10 cellular contexts compared by ENCODE assay signal in the genomic region with DNA sequence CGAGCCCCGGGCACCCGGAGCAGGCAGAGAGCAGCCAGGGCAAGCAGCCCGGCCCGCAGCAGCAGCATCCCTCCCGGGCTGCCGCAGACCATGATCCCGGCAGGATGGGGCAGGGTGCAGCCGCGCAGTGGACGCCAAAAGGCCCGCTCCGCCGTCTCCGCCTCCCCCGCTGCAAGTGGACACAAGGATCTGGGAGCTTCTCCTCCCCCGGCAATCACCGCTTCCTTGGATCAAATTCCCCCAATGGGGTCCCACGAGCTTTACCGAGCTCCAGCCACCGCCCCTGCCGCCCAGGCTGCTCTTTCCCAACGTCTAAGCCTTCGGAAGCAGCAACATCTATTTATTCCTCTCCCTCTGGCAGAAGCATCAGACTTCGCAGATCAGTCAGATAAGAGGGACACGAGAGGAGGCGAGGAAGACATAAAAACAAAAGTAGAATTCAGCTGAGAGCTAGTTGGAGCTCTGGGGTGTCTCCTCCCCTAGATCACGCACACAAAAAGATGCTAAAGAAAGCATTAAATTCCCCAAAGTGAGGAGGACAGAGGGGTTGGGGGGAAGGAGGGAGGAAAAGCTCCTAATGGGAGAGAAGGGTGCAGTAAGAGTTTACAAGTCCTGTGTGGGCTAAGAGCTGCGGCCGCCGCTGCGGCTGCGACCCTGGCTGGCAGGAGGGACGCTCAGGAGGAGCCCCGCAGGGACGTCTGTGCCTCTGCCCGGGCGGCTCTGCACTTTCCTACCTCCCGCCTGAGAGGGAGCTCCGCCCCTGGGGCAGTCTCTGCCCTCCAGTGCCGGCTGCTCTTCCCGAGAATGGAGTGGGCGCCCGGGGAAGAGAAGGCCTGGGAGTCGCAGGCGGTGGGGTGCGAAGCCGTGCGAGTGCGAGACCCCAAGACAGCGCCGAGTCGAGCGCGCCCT. TPM values are rescaled to one million over a fixed set of nuclear protein-coding genes. Genes with fewer than 3 reads are reported as not detected.
DNase-seq lines count a peak whose midpoint lies in the region; ATAC-seq and FAIRE-seq lines count a peak whose summit lies in the region.
"Had no signal": no experiment of that assay in that cellular context is flagged by ENCODE, and none has a peak within 500 bp of the region (broad histone marks: within the 10 kb centered on the region; RNA-seq: fewer than 3 reads in every experiment).

FRZB (minus strand) TSS at position 177 of the 909 bp plus-strand sequence; CDS start at position 92, 85 bp downstream.

- H3K9me3 ChIP-seq in BLaER1 (peaks cover 12% of the 10 kb centered on the region; the same call in 1 of the 2 replicates), neuronal stem cell (replicated peaks in 1 of 2; ENCODE audit: control insufficient read depth in 2 of 2, insufficient read depth in 1 of 2, low read depth in 1 of 2, low read length in 2 of 2) (no peaks in the 10 kb centered on the region)

- no peak for ATAC-seq in HG03280 (IDR thresholded peaks at IDR 0.05; ENCODE audit: unreplicated experiment)
- ATAC-seq: HCT116 had no signal

- H4K91ac ChIP-seq in neuronal stem cell (ENCODE audit: low read depth, low read length, poor library complexity) = peak within 1 kb of the TSS; percentile 41

- H2AFZ ChIP-seq in neuronal stem cell (ENCODE audit: low read length) = peak within 1 kb of the TSS; percentile 87

- H3K4me3 ChIP-seq in BLaER1 = no peak within 1 kb of the TSS
- H3K4me3 ChIP-seq in neuronal stem cell (ENCODE audit: low read length in 2 of 2) = peak within 1 kb of the TSS; percentile 42 to 85

- peak; percentile 63 for FAIRE-seq in HTR-8/SVneo (lab: Jason Lieb, UNC)

- H3K4me1 ChIP-seq in BLaER1 = peaks cover 20% of the 10 kb centered on the region
- H3K4me1 ChIP-seq in neuronal stem cell (ENCODE audit: control insufficient read depth in 2 of 2, insufficient read depth in 1 of 2, low read depth in 1 of 2, low read length in 2 of 2) = peaks cover 7 to 15% of the 10 kb centered on the region in 2 donors

- no peaks in the 10 kb centered on the region for H4K20me1 ChIP-seq in BLaER1

- H3K27ac ChIP-seq in BLaER1 (no peak within 1 kb of the TSS), neuronal stem cell (replicated peaks; ENCODE audit: low read length) (peak within 1 kb of the TSS; percentile 93)
- H3K27ac ChIP-seq: epithelial cell of prostate had no signal

- H3K9ac ChIP-seq in BLaER1 (no peak within 1 kb of the TSS), neuronal stem cell (ENCODE audit: low read depth, low read length, poor library complexity) (peak within 1 kb of the TSS; percentile 99)

- H3K79me1 ChIP-seq in neuronal stem cell (ENCODE audit: low read depth, low read length) = peaks cover 4% of the 10 kb centered on the region

- H3K4me2 ChIP-seq in BLaER1 (0 out of 2 replicates have a peak within 1 kb of the TSS, but pooled peaks have one; percentile 1), neuronal stem cell (ENCODE audit: insufficient read depth, low read length, poor library complexity, severe bottlenecking) (peak within 1 kb of the TSS; percentile 81)

- H4K8ac ChIP-seq in neuronal stem cell (ENCODE audit: low read depth, low read length) = no peak within 1 kb of the TSS

- peak within 1 kb of the TSS; percentile 96 for H2BK15ac ChIP-seq in neuronal stem cell (ENCODE audit: low read length)

- H3K27me3 ChIP-seq in BLaER1 = peaks cover 11% of the 10 kb centered on the region; the same call in 1 of the 2 replicates
- peaks cover 0 to 16% (median 0%) of the 10 kb centered on the region in 3 experiments for H3K27me3 ChIP-seq in neuronal stem cell (ENCODE audit: control insufficient read depth in 3 of 3, insufficient read depth in 3 of 3, low read depth in 1 of 3, low read length in 3 of 3)

- H3K36me3 ChIP-seq in BLaER1 (no peaks in the 10 kb centered on the region), neuronal stem cell (replicated peaks in 1 of 2; ENCODE audit: control insufficient read depth in 2 of 2, insufficient read depth in 2 of 2, low read length in 2 of 2) (no peaks in the 10 kb centered on the region)

- peak within 1 kb of the TSS; percentile 77 for H3K4ac ChIP-seq in neuronal stem cell (ENCODE audit: low read length)

- peak within 1 kb of the TSS; percentile 99 for H3K14ac ChIP-seq in neuronal stem cell (ENCODE audit: low read length)

- H2BK120ac ChIP-seq in neuronal stem cell (ENCODE audit: low read depth, low read length) = peak within 1 kb of the TSS; percentile 90

- peak within 1 kb of the TSS; percentile 80 for H2BK12ac ChIP-seq in neuronal stem cell (ENCODE audit: low read length)

- peak within 1 kb of the TSS; percentile 77 for H2AK5ac ChIP-seq in neuronal stem cell (ENCODE audit: low read depth, low read length)

- no CpG with 5 or more reads among the region's 55 CpGs for WGBS in neuronal stem cell (ENCODE audit: extremely low coverage in 2 of 2, insufficient read length in 2 of 2, insufficient replicate concordance in 1 of 2), 2 donors

- DNase-seq in HTR-8/SVneo (ENCODE audit: insufficient read length, low spot score) = peak; percentile 68
- DNase-seq in activated naive CD4-positive, alpha-beta T cell treated with anti-CD3 and anti-CD28 coated beads, Interleukin-2, amount 50 U/mL, for 16 hours = peak; percentile 13
- DNase-seq in germinal center (ENCODE audit: low spot score) = peak; percentile 58
- peak; percentile 82 for DNase-seq in neuronal stem cell (ENCODE audit: low spot score)
- DNase-seq in effector CD8-positive, alpha-beta T cell (lab: John Stamatoyannopoulos, UW) = no peak
- DNase-seq in NCI-H1930 (lab: John Stamatoyannopoulos, UW) = no peak

- H3K18ac ChIP-seq in neuronal stem cell (ENCODE audit: low read length) = peak within 1 kb of the TSS; percentile 98

- peak within 1 kb of the TSS; percentile 98 for H2BK5ac ChIP-seq in neuronal stem cell (ENCODE audit: low read length)

- peak within 1 kb of the TSS; percentile 92 for H3K23ac ChIP-seq in neuronal stem cell (ENCODE audit: low read depth, low read length, poor library complexity)

RNA-seq across cellular contexts. Expression of gene FRZB, which starts in this region (rescaled TPM):
- 146 TPM for polyA plus RNA-seq in neuronal stem cell (2013, experiment 1 of 2)
- 146 TPM for polyA plus RNA-seq in neuronal stem cell (2013, experiment 2 of 2)

Comparison
In these comparisons a context has a peak if more than half of its experiments do, and no peak if none do; other contexts are left out.
1. DNase-seq: peak in HTR-8/SVneo (single experiment), activated naive CD4-positive, alpha-beta T cell treated with anti-CD3 and anti-CD28 coated beads, Interleukin-2, amount 50 U/mL, for 16 hours (single experiment), germinal center (single experiment) and neuronal stem cell (single experiment); none in effector CD8-positive, alpha-beta T cell (single experiment) and NCI-H1930 (0 of 2).